Comparison of ENCODE assay signal across 1 cellular context in the genomic region with DNA sequence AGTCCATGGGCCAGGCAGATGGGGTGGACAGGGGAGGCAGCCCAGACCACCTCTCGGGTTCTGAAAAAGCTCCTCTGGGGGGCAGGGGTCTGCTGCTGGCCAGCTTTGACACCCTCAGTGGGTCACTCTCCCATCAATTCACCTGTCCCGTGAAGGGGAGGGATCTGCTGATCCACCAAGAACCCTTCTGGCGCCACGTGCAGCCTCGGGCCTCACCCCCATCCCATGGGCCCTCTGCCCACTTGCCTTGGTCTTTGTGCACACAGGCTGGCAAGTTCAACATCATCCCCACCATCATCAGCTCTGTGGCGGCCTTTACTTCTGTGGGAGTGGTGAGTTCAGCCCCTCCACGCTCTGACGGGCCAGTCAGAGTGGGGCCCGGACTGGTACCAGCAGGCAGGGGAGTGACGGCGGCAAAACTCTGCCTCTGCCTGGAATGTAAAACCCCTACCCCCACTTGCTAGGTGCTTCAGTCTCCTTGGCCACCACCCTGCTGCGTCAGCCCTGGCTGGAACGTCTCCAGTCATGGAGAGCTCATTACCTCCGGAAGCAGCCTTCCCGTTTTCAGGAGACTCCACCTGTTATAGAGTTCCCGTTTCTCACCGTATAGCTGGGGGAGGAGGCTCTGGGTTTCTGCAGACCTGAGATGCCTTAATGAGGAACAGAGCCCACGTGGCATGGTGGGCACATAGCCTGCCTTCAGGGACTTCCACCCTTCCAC.
TF ChIP-seq lines count a peak whose summit lies in the region.

No MANE protein-coding gene starts in this region.

TF ChIP-seq in GM23338, 12 proteins besides CTCF, POLR2A, EP300 and RAD21:
- TF ChIP-seq POLR2AphosphoS5 (IDR thresholded peaks at IDR 0.05; ENCODE audit: low read depth) (no peak), ZNF114 (CRISPR knock-in tag; IDR thresholded peaks at IDR 0.05) (no peak), STAT1 (IDR thresholded peaks at IDR 0.05; ENCODE audit: unreplicated experiment) (no peak), ZNF331 (CRISPR knock-in tag; IDR thresholded peaks at IDR 0.05; ENCODE audit: low read depth) (no peak), NANOG (IDR thresholded peaks at IDR 0.05; ENCODE audit: borderline replicate concordance) (no peak), JUNB (IDR thresholded peaks at IDR 0.05; ENCODE audit: unreplicated experiment) (no peak), EZH2phosphoT487 (IDR thresholded peaks at IDR 0.05; ENCODE audit: unreplicated experiment) (no peak), EZH2 (IDR thresholded peaks at IDR 0.05; ENCODE audit: low read depth, unreplicated experiment) (no peak), CREB1 (CRISPR knock-in tag; IDR thresholded peaks at IDR 0.05; ENCODE audit: low read depth) (no peak), ZNF462 (CRISPR knock-in tag; IDR thresholded peaks at IDR 0.05) (no peak)
- TF ChIP-seq, protein P1, sequence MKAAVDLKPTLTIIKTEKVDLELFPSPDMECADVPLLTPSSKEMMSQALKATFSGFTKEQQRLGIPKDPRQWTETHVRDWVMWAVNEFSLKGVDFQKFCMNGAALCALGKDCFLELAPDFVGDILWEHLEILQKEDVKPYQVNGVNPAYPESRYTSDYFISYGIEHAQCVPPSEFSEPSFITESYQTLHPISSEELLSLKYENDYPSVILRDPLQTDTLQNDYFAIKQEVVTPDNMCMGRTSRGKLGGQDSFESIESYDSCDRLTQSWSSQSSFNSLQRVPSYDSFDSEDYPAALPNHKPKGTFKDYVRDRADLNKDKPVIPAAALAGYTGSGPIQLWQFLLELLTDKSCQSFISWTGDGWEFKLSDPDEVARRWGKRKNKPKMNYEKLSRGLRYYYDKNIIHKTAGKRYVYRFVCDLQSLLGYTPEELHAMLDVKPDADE (IDR thresholded peaks at IDR 0.05): no peak
- TF ChIP-seq, protein P2, sequence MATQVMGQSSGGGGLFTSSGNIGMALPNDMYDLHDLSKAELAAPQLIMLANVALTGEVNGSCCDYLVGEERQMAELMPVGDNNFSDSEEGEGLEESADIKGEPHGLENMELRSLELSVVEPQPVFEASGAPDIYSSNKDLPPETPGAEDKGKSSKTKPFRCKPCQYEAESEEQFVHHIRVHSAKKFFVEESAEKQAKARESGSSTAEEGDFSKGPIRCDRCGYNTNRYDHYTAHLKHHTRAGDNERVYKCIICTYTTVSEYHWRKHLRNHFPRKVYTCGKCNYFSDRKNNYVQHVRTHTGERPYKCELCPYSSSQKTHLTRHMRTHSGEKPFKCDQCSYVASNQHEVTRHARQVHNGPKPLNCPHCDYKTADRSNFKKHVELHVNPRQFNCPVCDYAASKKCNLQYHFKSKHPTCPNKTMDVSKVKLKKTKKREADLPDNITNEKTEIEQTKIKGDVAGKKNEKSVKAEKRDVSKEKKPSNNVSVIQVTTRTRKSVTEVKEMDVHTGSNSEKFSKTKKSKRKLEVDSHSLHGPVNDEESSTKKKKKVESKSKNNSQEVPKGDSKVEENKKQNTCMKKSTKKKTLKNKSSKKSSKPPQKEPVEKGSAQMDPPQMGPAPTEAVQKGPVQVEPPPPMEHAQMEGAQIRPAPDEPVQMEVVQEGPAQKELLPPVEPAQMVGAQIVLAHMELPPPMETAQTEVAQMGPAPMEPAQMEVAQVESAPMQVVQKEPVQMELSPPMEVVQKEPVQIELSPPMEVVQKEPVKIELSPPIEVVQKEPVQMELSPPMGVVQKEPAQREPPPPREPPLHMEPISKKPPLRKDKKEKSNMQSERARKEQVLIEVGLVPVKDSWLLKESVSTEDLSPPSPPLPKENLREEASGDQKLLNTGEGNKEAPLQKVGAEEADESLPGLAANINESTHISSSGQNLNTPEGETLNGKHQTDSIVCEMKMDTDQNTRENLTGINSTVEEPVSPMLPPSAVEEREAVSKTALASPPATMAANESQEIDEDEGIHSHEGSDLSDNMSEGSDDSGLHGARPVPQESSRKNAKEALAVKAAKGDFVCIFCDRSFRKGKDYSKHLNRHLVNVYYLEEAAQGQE (IDR thresholded peaks at IDR 0.05; ENCODE audit: unreplicated experiment): no peak
